35 cellular contexts compared by ENCODE assay signal in genomic region chr15:94991718-94992117, GRCh38.
"Had no signal": no experiment of that assay in that cellular context is flagged by ENCODE, and none has a peak within 500 bp of the region (broad histone marks: within the 10 kb centered on the region; RNA-seq: fewer than 3 reads in every experiment).

No MANE protein-coding gene starts in this region.

- H3K27ac ChIP-seq: KMS-11 had no signal

- H3K27me3 ChIP-seq: MG63 had no signal

- H3K4me3 ChIP-seq: MG63 had no signal

- DNase-seq: Karpas-422, Kasumi-1, KBM-7, KG1, MG63, MM.1S, MV-4-11, NCI-H1048, NCI-H1092, NCI-H1092 treated with DMSO at 0.1 percent for 48 hours, NCI-H1105, NCI-H1105 treated with DMSO at 0.1 percent for 48 hours, NCI-H1417, NCI-H1417 treated with DMSO at 0.1 percent for 48 hours, NCI-H1436, NCI-H1436 treated with DMSO at 0.1 percent for 48 hours, NCI-H146, NCI-H1694, NCI-H1694 treated with DMSO at 0.1 percent for 48 hours, NCI-H187, NCI-H187 treated with DMSO at 0.1 percent for 48 hours, NCI-H1930, NCI-H2029, NCI-H2029 treated with DMSO at 0.1 percent for 48 hours, NCI-H2081, NCI-H2081 treated with DMSO at 0.1 percent for 48 hours, NCI-H2107, NCI-H2171, NCI-H2171 treated with DMSO at 0.1 percent for 48 hours, NCI-H2227 treated with DMSO at 0.1 percent for 48 hours, NCI-H226, NCI-H345, NCI-H446, NCI-H446 treated with DMSO at 0.1 percent for 48 hours had no signal

- H3K36me3 ChIP-seq: MG63 had no signal
